Comparison of ENCODE assay signal across 9 cellular contexts in genomic region chr10:62043493-62043938, GRCh38.
A peak's percentile ranks its signal among the peaks of the same experiment; 100 is the strongest.
DNase-seq lines count a peak whose midpoint lies in the region; ATAC-seq and TF ChIP-seq lines count a peak whose summit lies in the region.
"Had no signal": no experiment of that assay in that cellular context is flagged by ENCODE, and none has a peak within 500 bp of the region (broad histone marks: within the 10 kb centered on the region; RNA-seq: fewer than 3 reads in every experiment).

No MANE protein-coding gene starts in this region.

- in situ Hi-C loops in Panc1 (cut with HindIII; ENCODE audit: low pct_unique_long_range_greater_than_20kb, low sequenced_read_pairs) = no loop called here

- CTCF ChIA-PET in Panc1 (lab: Charles Lee) = no interaction called here
- CTCF ChIA-PET in CD8-positive, alpha-beta T cell (lab: Charles Lee) = interaction anchor here (1.2 to 3.1 kb wide), 2 partner anchors 200 to 201 kb away, joined by 4 to 16 read pairs; no protein-coding TSS in a partner anchor

- no peaks in the 10 kb centered on the region for H3K9me3 Mint-ChIP-seq in endothelial cell (ENCODE audit: unreplicated experiment)
- no peaks in the 10 kb centered on the region for H3K9me3 Mint-ChIP-seq in CD8-positive, alpha-beta T cell

- no peak overlapping the region for H3K4me3 Mint-ChIP-seq in endothelial cell (ENCODE audit: unreplicated experiment)
- H3K4me3 Mint-ChIP-seq in CD8-positive, alpha-beta T cell = no peak overlapping the region

- peak overlapping the region; percentile 12; the same call in 1 of the 2 replicates for H3K4me3 ChIP-seq in DOHH2 (ENCODE audit: low read length)
- no peak overlapping the region for H3K4me3 ChIP-seq in Panc1 (ENCODE audit: low read depth in 2 of 2, low read length in 2 of 2)
- no peak overlapping the region for H3K4me3 ChIP-seq in CD8-positive, alpha-beta T cell (ENCODE audit: low read depth, low read length)

- peaks cover 20% of the 10 kb centered on the region for H3F3A ChIP-seq in DOHH2 (ENCODE audit: control insufficient read depth, insufficient read depth)

- no peaks in the 10 kb centered on the region for H4K20me1 ChIP-seq in DOHH2 (ENCODE audit: control insufficient read depth, insufficient read depth, low read depth, low read length)

- H3K4me1 Mint-ChIP-seq in endothelial cell (ENCODE audit: unreplicated experiment) = peaks cover 15% of the 10 kb centered on the region
- peaks cover 80% of the 10 kb centered on the region for H3K4me1 Mint-ChIP-seq in CD8-positive, alpha-beta T cell (ENCODE audit: low read depth)

- H3K27ac Mint-ChIP-seq in endothelial cell (ENCODE audit: unreplicated experiment) = no peak overlapping the region
- no peak overlapping the region for H3K27ac Mint-ChIP-seq in CD8-positive, alpha-beta T cell

- ATAC-seq in Panc1 = no peak
- ATAC-seq in CD8-positive, alpha-beta T cell = no peak

- H3K27ac ChIP-seq in DOHH2 (ENCODE audit: low read depth, low read length) (peak overlapping the region; percentile 70), Panc1 (ENCODE audit: low read length) (peak overlapping the region; percentile 87), epithelial cell of prostate (peak overlapping the region; percentile 71)
- H3K27ac ChIP-seq in CD8-positive, alpha-beta T cell (ENCODE audit: low read depth, low read length) = no peak overlapping the region

- DNase-seq in Panc1 (ENCODE audit: low read depth, low spot score) (no peak), epithelial cell of prostate (ENCODE audit: low read depth, low spot score) (no peak), pons (ENCODE audit: low spot score) (peak; percentile 66), endothelial cell (ENCODE audit: low spot score) (no peak), NCI-H1105 (lab: John Stamatoyannopoulos, UW) (no peak), RPMI8226 (no peak)
- no peak for DNase-seq in CD8-positive, alpha-beta T cell
- DNase-seq: NCI-H510A treated with DMSO at 0.1 percent for 48 hours had no signal

- H3K4me1 ChIP-seq in DOHH2 (ENCODE audit: control insufficient read depth, low read length) (peaks cover 95% of the 10 kb centered on the region), Panc1 (ENCODE audit: control insufficient read depth, insufficient read depth, low read length) (peaks cover 78% of the 10 kb centered on the region)
- H3K4me1 ChIP-seq in CD8-positive, alpha-beta T cell (ENCODE audit: insufficient read depth, low read length) = peaks cover 41% of the 10 kb centered on the region

- no peaks in the 10 kb centered on the region for H3K27me3 ChIP-seq in DOHH2 (ENCODE audit: control insufficient read depth, low read length)
- H3K27me3 ChIP-seq in Panc1 (ENCODE audit: control insufficient read depth, insufficient read depth, low read length) = no peaks in the 10 kb centered on the region
- no peaks in the 10 kb centered on the region for H3K27me3 ChIP-seq in CD8-positive, alpha-beta T cell (ENCODE audit: insufficient read depth, low read length)

- H3K27me3 Mint-ChIP-seq in endothelial cell (ENCODE audit: unreplicated experiment) = no peaks in the 10 kb centered on the region
- no peaks in the 10 kb centered on the region for H3K27me3 Mint-ChIP-seq in CD8-positive, alpha-beta T cell (ENCODE audit: low read depth)

- no peak for TF ChIP-seq CTCF in DOHH2 (IDR thresholded peaks at IDR 0.05; ENCODE audit: low read depth, low read length, poor library complexity, severe bottlenecking)
- TF ChIP-seq CTCF in Panc1 (IDR thresholded peaks at IDR 0.05) = no peak
- no peak for TF ChIP-seq CTCF in endothelial cell (IDR thresholded peaks at IDR 0.05; ENCODE audit: unreplicated experiment)
- no peak for TF ChIP-seq CTCF in CD8-positive, alpha-beta T cell (IDR thresholded peaks at IDR 0.05)

- H3K9me2 ChIP-seq in DOHH2 (replicated peaks; ENCODE audit: control insufficient read depth, low read length) = no peaks in the 10 kb centered on the region

- peaks cover 48% of the 10 kb centered on the region for H3K79me2 ChIP-seq in DOHH2 (ENCODE audit: control insufficient read depth, low read length)

- POLR2A ChIA-PET in Panc1 (lab: Charles Lee) = interaction anchor here (0.5 to 0.6 kb wide), 2 partner anchors 39 to 143 kb away, joined by 3 to 6 read pairs; no protein-coding TSS in a partner anchor
- POLR2A ChIA-PET in CD8-positive, alpha-beta T cell (lab: Charles Lee) = interaction anchor here (1.5 kb wide), 1 partner anchor 211 kb away, joined by 3 read pairs; no protein-coding TSS in a partner anchor

- peak overlapping the region; percentile 72 for H3K4me2 ChIP-seq in DOHH2 (ENCODE audit: low read length)

- no peaks in the 10 kb centered on the region for H3K36me3 Mint-ChIP-seq in endothelial cell (ENCODE audit: low read depth, unreplicated experiment)
- peaks cover 3% of the 10 kb centered on the region for H3K36me3 Mint-ChIP-seq in CD8-positive, alpha-beta T cell

- no TSS peak for BruUV-seq in Panc1 (replicated peaks; lab: Mats Ljungman, UMichigan)

- H3K36me3 ChIP-seq in DOHH2 (ENCODE audit: control insufficient read depth, low read length) = no peaks in the 10 kb centered on the region
- no peaks in the 10 kb centered on the region for H3K36me3 ChIP-seq in Panc1 (ENCODE audit: control insufficient read depth, insufficient read depth, low read length)
- H3K36me3 ChIP-seq in CD8-positive, alpha-beta T cell (ENCODE audit: insufficient read depth, low read length) = no peaks in the 10 kb centered on the region

- H3K9me3 ChIP-seq in DOHH2 (ENCODE audit: control insufficient read depth, insufficient read depth, low read length) = no peaks in the 10 kb centered on the region
- no peaks in the 10 kb centered on the region for H3K9me3 ChIP-seq in Panc1 (ENCODE audit: control insufficient read depth, insufficient read depth, low read depth, low read length)
- H3K9me3 ChIP-seq in CD8-positive, alpha-beta T cell (ENCODE audit: low read length) = no peaks in the 10 kb centered on the region

- intact Hi-C loops in Panc1 (cut with micrococcal nuclease; ENCODE audit: unreplicated experiment) = no loop called here
- intact Hi-C loops in CD8-positive, alpha-beta T cell (cut with DNase I, micrococcal nuclease) = loop anchor here in 1 of 2 experiments (10.0 kb wide), 1 partner anchor 1111 kb away; no protein-coding TSS in a partner anchor
